Comparison of ENCODE assay signal across 8 cellular contexts in genomic region chr3:42036483-42036823, GRCh38. TPM values are rescaled to one million over a fixed set of nuclear protein-coding genes. Genes with fewer than 3 reads are reported as not detected.
DNase-seq lines count a peak whose midpoint lies in the region; ATAC-seq, FAIRE-seq and TF ChIP-seq lines count a peak whose summit lies in the region.
"Had no signal": no experiment of that assay in that cellular context is flagged by ENCODE, and none has a peak within 500 bp of the region (broad histone marks: within the 10 kb centered on the region; RNA-seq: fewer than 3 reads in every experiment).

No MANE protein-coding gene starts in this region.

- WGBS in small intestine, 3 donors: 55 to 70% (median 59%) methylated on average over 3 of the region's 3 CpGs

- H3K27ac ChIP-seq in small intestine (ENCODE audit: low read depth in 1 of 2, low read length in 1 of 2): peak overlapping the region in 1 of 2 donors; percentile 60

- peaks cover 2 to 4% of the 10 kb centered on the region in 2 donors for H3K4me1 ChIP-seq in small intestine (ENCODE audit: control insufficient read depth in 2 of 2, insufficient read depth in 1 of 2, low read depth in 1 of 2, low read length in 1 of 2)

- H3K9me3 ChIP-seq in small intestine (ENCODE audit: control insufficient read depth, low read depth): no peaks in the 10 kb centered on the region

- no peak overlapping the region for H3K4me3 ChIP-seq in small intestine (ENCODE audit: low read depth in 1 of 2, low read length in 2 of 2)

- ATAC-seq in SK-N-SH treated with all-trans-retinoic acid at 6 μM for 48 hours (peak; percentile 90), Right ventricle myocardium superior (ENCODE audit: poor library complexity) (peak; percentile 87), GM19035 (IDR thresholded peaks at IDR 0.05; ENCODE audit: unreplicated experiment) (no peak)

- H3K27me3 ChIP-seq in small intestine (ENCODE audit: control insufficient read depth in 2 of 2, insufficient read depth in 2 of 2, low read length in 2 of 2): no peaks in the 10 kb centered on the region

- intact Hi-C loops in Right ventricle myocardium superior (cut with DNase I): no loop called here

- no peaks in the 10 kb centered on the region for H3K36me3 ChIP-seq in small intestine (ENCODE audit: control insufficient read depth in 2 of 2, insufficient read depth in 2 of 2, low read length in 2 of 2)

- DNase-seq in HCEC 1CT: peak; percentile 96
- DNase-seq in Right ventricle myocardium superior: no peak
- peak; percentile 33 for DNase-seq in small intestine
- no peak for DNase-seq in NCI-H774 (lab: John Stamatoyannopoulos, UW)
- no peak for DNase-seq in NCI-H2196 treated with DMSO at 0.1 percent for 48 hours (lab: John Stamatoyannopoulos, UW; ENCODE audit: unreplicated experiment)

- FAIRE-seq in small intestine (lab: Jason Lieb, UNC): no peak
- FAIRE-seq: TTC549 had no signal

TF ChIP-seq in SK-N-SH treated with all-trans-retinoic acid at 6 μM for 48 hours, 23 proteins besides CTCF, POLR2A, EP300 and RAD21:
- no peak for TF ChIP-seq ZNF565 (CRISPR knock-in tag; conservative IDR thresholded peaks at IDR 0.05; ENCODE audit: low read depth)
- no peak for TF ChIP-seq SNAI2 (CRISPR knock-in tag; IDR thresholded peaks at IDR 0.05)
- TF ChIP-seq TCF4 (CRISPR knock-in tag; IDR thresholded peaks at IDR 0.05; ENCODE audit: borderline replicate concordance): no peak
- TF ChIP-seq OSR1 (CRISPR knock-in tag; IDR thresholded peaks at IDR 0.05): no peak
- no peak for TF ChIP-seq PATZ1 (CRISPR knock-in tag; IDR thresholded peaks at IDR 0.05; ENCODE audit: borderline replicate concordance)
- TF ChIP-seq BACH2 (CRISPR knock-in tag; IDR thresholded peaks at IDR 0.05; ENCODE audit: borderline replicate concordance): no peak
- TF ChIP-seq RARB (CRISPR knock-in tag; IDR thresholded peaks at IDR 0.05): no peak
- peak; percentile 47 for TF ChIP-seq ISL1 (CRISPR knock-in tag; IDR thresholded peaks at IDR 0.05)
- no peak for TF ChIP-seq PPARA (CRISPR knock-in tag; IDR thresholded peaks at IDR 0.05; ENCODE audit: borderline replicate concordance)
- no peak for TF ChIP-seq ESRRG (CRISPR knock-in tag; IDR thresholded peaks at IDR 0.05)
- peak; percentile 76 for TF ChIP-seq CREB5 (CRISPR knock-in tag; IDR thresholded peaks at IDR 0.05; ENCODE audit: low read depth)
- peak; percentile 44; the same call in 1 of the 2 replicates for TF ChIP-seq ZFP3 (CRISPR knock-in tag; IDR thresholded peaks at IDR 0.05)
- no peak for TF ChIP-seq GLIS3 (CRISPR knock-in tag; IDR thresholded peaks at IDR 0.05)
- no peak for TF ChIP-seq ZC3H10 (CRISPR knock-in tag; IDR thresholded peaks at IDR 0.05)
- 0 out of 2 replicates have a peak, but pooled peaks have one; percentile 27 for TF ChIP-seq TSHZ2 (CRISPR knock-in tag; IDR thresholded peaks at IDR 0.05)
- no peak for TF ChIP-seq ARNTL (CRISPR knock-in tag; IDR thresholded peaks at IDR 0.05; ENCODE audit: borderline replicate concordance, low read depth)
- TF ChIP-seq TOX (CRISPR knock-in tag; IDR thresholded peaks at IDR 0.05; ENCODE audit: borderline replicate concordance): no peak
- no peak for TF ChIP-seq ZNF8 (CRISPR knock-in tag; IDR thresholded peaks at IDR 0.05)
- TF ChIP-seq, protein P1, sequence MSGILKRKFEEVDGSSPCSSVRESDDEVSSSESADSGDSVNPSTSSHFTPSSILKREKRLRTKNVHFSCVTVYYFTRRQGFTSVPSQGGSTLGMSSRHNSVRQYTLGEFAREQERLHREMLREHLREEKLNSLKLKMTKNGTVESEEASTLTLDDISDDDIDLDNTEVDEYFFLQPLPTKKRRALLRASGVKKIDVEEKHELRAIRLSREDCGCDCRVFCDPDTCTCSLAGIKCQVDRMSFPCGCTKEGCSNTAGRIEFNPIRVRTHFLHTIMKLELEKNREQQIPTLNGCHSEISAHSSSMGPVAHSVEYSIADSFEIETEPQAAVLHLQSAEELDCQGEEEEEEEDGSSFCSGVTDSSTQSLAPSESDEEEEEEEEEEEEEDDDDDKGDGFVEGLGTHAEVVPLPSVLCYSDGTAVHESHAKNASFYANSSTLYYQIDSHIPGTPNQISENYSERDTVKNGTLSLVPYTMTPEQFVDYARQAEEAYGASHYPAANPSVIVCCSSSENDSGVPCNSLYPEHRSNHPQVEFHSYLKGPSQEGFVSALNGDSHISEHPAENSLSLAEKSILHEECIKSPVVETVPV (CRISPR knock-in tag; IDR thresholded peaks at IDR 0.05): no peak
- TF ChIP-seq ZFP30 (CRISPR knock-in tag; IDR thresholded peaks at IDR 0.05): no peak
- no peak for TF ChIP-seq CSDC2 (CRISPR knock-in tag; IDR thresholded peaks at IDR 0.05)
- TF ChIP-seq POU6F1 (CRISPR knock-in tag; IDR thresholded peaks at IDR 0.05; ENCODE audit: borderline replicate concordance, low read depth): no peak
- TF ChIP-seq ZNF70 (CRISPR knock-in tag; IDR thresholded peaks at IDR 0.05): no peak

RNA-seq across cellular contexts. Expression of gene TRAK1, which starts 54.7 kb away (rescaled TPM):
- 273 TPM for total RNA-seq in Right ventricle myocardium superior
- polyA plus RNA-seq in small intestine: 10 to 100 TPM; 20.9 to 74.7 (median 36.5) TPM

Comparison
In these comparisons a context has a peak if more than half of its experiments do, and no peak if none do; other contexts are left out.
1. DNase-seq: peak in HCEC 1CT (single experiment) and small intestine (single experiment); none in Right ventricle myocardium superior (single experiment), NCI-H774 (single experiment) and NCI-H2196 treated with DMSO at 0.1 percent for 48 hours (single experiment).